ENCODE assay signal across 9 cellular contexts in the genomic region with DNA sequence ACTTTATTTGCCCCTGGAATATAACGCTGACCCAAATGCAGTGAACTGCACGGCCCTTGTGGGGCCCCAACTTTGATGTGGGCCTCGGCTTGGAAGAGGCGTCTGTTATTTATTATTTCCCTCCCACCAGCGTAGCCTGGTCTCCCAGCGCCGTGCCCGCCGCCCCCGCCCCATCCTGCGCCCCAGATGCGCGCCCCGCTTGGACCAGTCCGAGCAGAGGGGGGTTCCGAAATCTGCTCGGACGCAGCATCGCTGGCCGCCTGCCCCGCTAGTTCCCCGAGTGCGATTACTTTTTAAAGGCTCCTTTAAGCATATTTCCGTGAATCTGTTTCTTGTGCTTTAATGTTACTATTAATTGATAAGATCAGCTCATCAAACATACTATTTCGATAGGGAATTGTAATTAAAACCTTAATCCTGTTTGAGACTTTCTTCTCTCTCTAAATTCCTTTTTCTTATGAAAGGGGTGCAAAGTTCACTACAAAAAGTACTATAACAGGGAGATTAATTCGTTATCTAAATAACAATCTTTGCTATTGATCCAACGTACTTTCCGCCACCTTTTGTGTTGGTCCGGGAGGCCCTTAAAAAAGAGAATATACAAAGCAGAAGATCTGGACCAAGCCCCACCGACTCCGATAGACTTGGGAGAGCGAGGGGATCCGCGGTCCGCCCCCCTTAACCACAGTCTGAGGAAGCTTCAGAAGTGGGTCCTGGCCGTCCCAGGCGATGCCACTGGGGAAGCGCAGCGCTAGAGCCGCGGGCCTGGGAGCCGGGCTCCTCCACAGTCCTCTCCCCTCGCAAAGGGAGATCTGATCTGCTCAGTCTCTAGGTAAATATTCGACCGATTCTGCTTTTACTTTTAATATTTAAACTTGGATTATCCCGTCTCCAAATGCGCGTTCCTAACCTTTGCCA. TPM values are rescaled to one million over a fixed set of nuclear protein-coding genes. Genes with fewer than 3 reads are reported as not detected.
A peak's percentile ranks its signal among the peaks of the same experiment; 100 is the strongest.
DNase-seq lines count a peak whose midpoint lies in the region; ATAC-seq and TF ChIP-seq lines count a peak whose summit lies in the region.
"Had no signal": no experiment of that assay in that cellular context is flagged by ENCODE, and none has a peak within 500 bp of the region (broad histone marks: within the 10 kb centered on the region; RNA-seq: fewer than 3 reads in every experiment).

No MANE protein-coding gene starts in this region.

- H3F3A ChIP-seq in smooth muscle cell (ENCODE audit: low read depth), result no peaks in the 10 kb centered on the region

- peak; percentile 26; the same call in 1 of the 3 replicates for ATAC-seq in RWPE2 (ENCODE audit: low read depth)

- H2AFZ ChIP-seq in hepatocyte, result no peak overlapping the region
- H2AFZ ChIP-seq in smooth muscle cell (ENCODE audit: low read depth), result no peak overlapping the region

- H3K9me3 ChIP-seq in RWPE2 (ENCODE audit: severe bottlenecking) (no peaks in the 10 kb centered on the region), hepatocyte (ENCODE audit: low read depth) (no peaks in the 10 kb centered on the region), smooth muscle cell (replicated peaks; ENCODE audit: low read depth) (no peaks in the 10 kb centered on the region)
- H3K9me3 ChIP-seq: uterus had no signal

- H3K79me2 ChIP-seq in hepatocyte (no peaks in the 10 kb centered on the region), smooth muscle cell (ENCODE audit: low read depth) (no peaks in the 10 kb centered on the region)

- no peaks in the 10 kb centered on the region for H3K4me1 ChIP-seq in RWPE2 (ENCODE audit: insufficient read depth, poor library complexity, severe bottlenecking)
- H3K4me1 ChIP-seq in hepatocyte (ENCODE audit: insufficient read depth), result peaks cover 18% of the 10 kb centered on the region
- H3K4me1 ChIP-seq in smooth muscle cell (ENCODE audit: low read depth), result peaks cover 28% of the 10 kb centered on the region

- peaks cover 89% of the 10 kb centered on the region for H3K27me3 Mint-ChIP-seq in T-helper 1 cell treated with Interleukin-12 subunit alpha and Interleukin-12 subunit beta and Interleukin-4 antibody, amounts not matched to agents 30 μg/mL and 1 μg/mL, for 36 hours (ENCODE audit: low read depth)

- peaks cover 13% of the 10 kb centered on the region for H3K4me1 Mint-ChIP-seq in T-helper 1 cell treated with Interleukin-12 subunit alpha and Interleukin-12 subunit beta and Interleukin-4 antibody, amounts not matched to agents 30 μg/mL and 1 μg/mL, for 36 hours (ENCODE audit: low read depth)

- no peak overlapping the region for H3K9ac ChIP-seq in smooth muscle cell (ENCODE audit: low read depth)

- H3K36me3 ChIP-seq in RWPE2 (ENCODE audit: low read depth) (no peaks in the 10 kb centered on the region), hepatocyte (replicated peaks; ENCODE audit: insufficient read depth, low read depth) (no peaks in the 10 kb centered on the region), smooth muscle cell (ENCODE audit: low read depth) (no peaks in the 10 kb centered on the region)
- H3K36me3 ChIP-seq: uterus had no signal

- H4K20me1 ChIP-seq in hepatocyte (ENCODE audit: insufficient read depth, poor library complexity, severe bottlenecking) (no peaks in the 10 kb centered on the region), smooth muscle cell (ENCODE audit: low read depth) (no peaks in the 10 kb centered on the region)

- H3K4me3 ChIP-seq in RWPE2 (ENCODE audit: severe bottlenecking) (no peak overlapping the region), hepatocyte (peak overlapping the region; percentile 28), smooth muscle cell (peak overlapping the region; percentile 43)

- no peaks in the 10 kb centered on the region for H3K9me3 Mint-ChIP-seq in T-helper 1 cell treated with Interleukin-12 subunit alpha and Interleukin-12 subunit beta and Interleukin-4 antibody, amounts not matched to agents 30 μg/mL and 1 μg/mL, for 36 hours

- H3K27ac ChIP-seq in RWPE2 (ENCODE audit: poor library complexity, severe bottlenecking) (no peak overlapping the region), hepatocyte (no peak overlapping the region), smooth muscle cell (ENCODE audit: low read depth) (no peak overlapping the region)
- H3K27ac ChIP-seq: uterus had no signal

- H3K4me2 ChIP-seq in hepatocyte (peak overlapping the region; percentile 81), smooth muscle cell (peak overlapping the region; percentile 84)

- no peak overlapping the region for H3K4me3 Mint-ChIP-seq in T-helper 1 cell treated with Interleukin-12 subunit alpha and Interleukin-12 subunit beta and Interleukin-4 antibody, amounts not matched to agents 30 μg/mL and 1 μg/mL, for 36 hours

- DNase-seq in T-helper 1 cell, result no peak
- DNase-seq in RWPE2 (ENCODE audit: low spot score), result no peak
- DNase-seq in hepatocyte (ENCODE audit: low spot score), result no peak
- DNase-seq in smooth muscle cell (lab: John Stamatoyannopoulos, UW; ENCODE audit: unreplicated experiment), result no peak
- no peak for DNase-seq in NCI-H2029 treated with DMSO at 0.1 percent for 48 hours (lab: John Stamatoyannopoulos, UW)
- DNase-seq in GM19240 (ENCODE audit: insufficient read length, low spot score), result no peak
- no peak for DNase-seq in AG20443 (ENCODE audit: low spot score)
- DNase-seq: uterus had no signal

- H3K27me3 ChIP-seq in RWPE2 (ENCODE audit: insufficient read depth, poor library complexity, severe bottlenecking) (peaks cover 100% of the 10 kb centered on the region), hepatocyte (peaks cover 96% of the 10 kb centered on the region), smooth muscle cell (ENCODE audit: low read depth) (peaks cover 99% of the 10 kb centered on the region)

- TF ChIP-seq CTCF in RWPE2 (IDR thresholded peaks at IDR 0.05; ENCODE audit: poor library complexity, severe bottlenecking) (no peak), hepatocyte (IDR thresholded peaks at IDR 0.05; ENCODE audit: poor library complexity) (no peak), smooth muscle cell (IDR thresholded peaks at IDR 0.05; ENCODE audit: borderline replicate concordance, insufficient read depth, poor library complexity, severe bottlenecking) (no peak)

- H3K27ac Mint-ChIP-seq in T-helper 1 cell treated with Interleukin-12 subunit alpha and Interleukin-12 subunit beta and Interleukin-4 antibody, amounts not matched to agents 30 μg/mL and 1 μg/mL, for 36 hours, result peak overlapping the region; percentile 19

- 2% methylated on average over 48 of the region's 48 CpGs for WGBS in hepatocyte (ENCODE audit: low lambda C conversion rate, missing lambda C conversion rate)
- WGBS in smooth muscle cell (ENCODE audit: low lambda C conversion rate), result 4% methylated on average over 48 of the region's 48 CpGs

- H3K36me3 Mint-ChIP-seq in T-helper 1 cell treated with Interleukin-12 subunit alpha and Interleukin-12 subunit beta and Interleukin-4 antibody, amounts not matched to agents 30 μg/mL and 1 μg/mL, for 36 hours (ENCODE audit: low read depth), result peaks cover 2% of the 10 kb centered on the region

- H3K9me2 ChIP-seq in hepatocyte (replicated peaks; ENCODE audit: insufficient read depth), result no peaks in the 10 kb centered on the region

RNA-seq across cellular contexts. Expression of a gene that starts 10.1 kb away (rescaled TPM):
- total RNA-seq in hepatocyte, result 0.08 and 0.13 TPM in 2 replicates
- not detected in 2 replicates for polyA plus RNA-seq in hepatocyte
- total RNA-seq in smooth muscle cell, result not detected in 2 replicates
- 0.12 TPM in 1 of 2 replicates, not detected in the other for polyA plus RNA-seq in smooth muscle cell
- total RNA-seq: uterus had no signal
